In the genomic region with DNA sequence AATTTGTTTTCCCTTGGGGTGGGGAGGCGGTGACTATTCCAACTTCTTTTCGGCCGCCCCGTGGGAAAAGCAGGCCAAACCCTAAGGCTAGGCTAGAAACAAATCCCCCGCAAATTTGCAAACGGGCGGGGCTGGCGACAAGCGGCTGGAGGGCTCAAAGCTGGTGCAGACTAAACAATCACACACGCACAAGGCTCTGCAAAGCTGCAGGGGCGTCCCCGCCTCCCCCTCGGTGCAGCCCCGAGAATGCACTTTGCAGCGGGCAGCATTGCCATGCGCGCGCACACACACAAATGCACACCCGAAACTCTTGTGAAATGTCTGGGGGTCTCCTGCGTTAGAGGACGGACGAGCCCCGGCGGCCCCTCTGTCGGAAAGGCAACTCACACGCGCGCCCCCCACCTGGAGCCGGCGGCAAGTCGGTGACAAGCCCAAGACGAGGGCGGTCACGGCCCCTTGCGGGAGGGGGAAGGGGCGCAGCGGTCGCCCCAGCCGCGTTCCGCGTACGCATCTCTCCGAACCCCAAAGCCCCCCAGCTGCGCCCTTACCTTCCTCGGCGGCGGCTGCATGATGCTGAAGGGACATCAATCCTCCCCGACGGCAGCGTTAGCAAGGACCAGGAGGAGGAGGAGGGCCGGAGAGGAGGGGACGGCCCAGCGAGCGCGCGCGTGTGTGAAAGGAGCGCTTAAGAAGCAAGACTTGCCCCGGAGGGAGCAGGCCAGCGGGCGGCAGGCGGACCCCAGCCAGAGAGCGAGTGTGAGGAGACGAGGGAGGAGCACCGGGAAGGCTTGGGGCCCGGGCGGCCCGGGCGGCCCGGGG, we compare ENCODE assay signal across 8 cellular contexts. TPM values are rescaled to one million over a fixed set of nuclear protein-coding genes. Genes with fewer than 3 reads are reported as not detected.
DNase-seq lines count a peak whose midpoint lies in the region; ATAC-seq and TF ChIP-seq lines count a peak whose summit lies in the region.

No MANE protein-coding gene starts in this region.

- H3K4me3 Mint-ChIP-seq in activated B cell treated with CpG ODN at 0.5 μM for 24 hours, result peak overlapping the region; percentile 99

- POLR2A ChIA-PET in activated B cell treated with CpG ODN at 0.5 μM for 24 hours (lab: Charles Lee), result interaction anchor here (0.6 to 15.2 kb wide), 22 partner anchors 11 to 347 kb away, joined by 3 to 551 read pairs (median 4); partner anchors contain the start of gene STARD10

- H3K4me1 Mint-ChIP-seq in activated B cell treated with CpG ODN at 0.5 μM for 24 hours, result peaks cover 78% of the 10 kb centered on the region

- H3K4me3 ChIP-seq in GM08714 (ENCODE audit: low read length) (peak overlapping the region; percentile 85), H7 (ENCODE audit: insufficient read depth, low read depth, low read length) (peak overlapping the region; percentile 79)

- peak; percentile 22 for ATAC-seq in activated B cell treated with CpG ODN at 0.5 μM for 24 hours (ENCODE audit: low read depth)
- peak; percentile 49 for ATAC-seq in left lobe of liver
- ATAC-seq in GM19324 (IDR thresholded peaks at IDR 0.05; ENCODE audit: low FRiP score, unreplicated experiment), result no peak

- CTCF ChIA-PET in activated B cell treated with CpG ODN at 0.5 μM for 24 hours (lab: Charles Lee), result interaction anchor here (1.2 to 10.8 kb wide), 9 partner anchors 11 to 310 kb away, joined by 4 to 156 read pairs (median 9); no protein-coding TSS in a partner anchor

- H3K27me3 Mint-ChIP-seq in activated B cell treated with CpG ODN at 0.5 μM for 24 hours, result no peaks in the 10 kb centered on the region

- peaks cover 51% of the 10 kb centered on the region for H3K36me3 Mint-ChIP-seq in activated B cell treated with CpG ODN at 0.5 μM for 24 hours (ENCODE audit: low read depth)

- peaks cover 3% of the 10 kb centered on the region; the same call in 1 of the 2 replicates for H3K27me3 ChIP-seq in H7 (ENCODE audit: control insufficient read depth, insufficient read depth, low read length)

- peak overlapping the region; percentile 98 for H3K27ac ChIP-seq in cingulate gyrus (ENCODE audit: low read depth, low read length)

- no peaks in the 10 kb centered on the region for H3K9me3 Mint-ChIP-seq in activated B cell treated with CpG ODN at 0.5 μM for 24 hours

- H3K36me3 ChIP-seq in H7 (replicated peaks; ENCODE audit: control insufficient read depth, insufficient read depth, low read length), result no peaks in the 10 kb centered on the region; the same call in 1 of the 2 replicates

- H3K27ac Mint-ChIP-seq in activated B cell treated with CpG ODN at 0.5 μM for 24 hours, result peak overlapping the region; percentile 95

- intact Hi-C loops in activated B cell treated with CpG ODN at 0.5 μM for 24 hours (cut with micrococcal nuclease), result loop anchor here (1.0 to 2.0 kb wide), 10 partner anchors 12 to 327 kb away; partner anchors contain the start of gene ATG16L2

- DNase-seq in H7, result peak; percentile 74
- peak; percentile 64 for DNase-seq in NCI-H1092 (lab: John Stamatoyannopoulos, UW)
- peak; percentile 66 for DNase-seq in activated B cell treated with CpG ODN at 0.5 μM for 24 hours
- DNase-seq in left lobe of liver (ENCODE audit: low spot score), result no peak
- peak; percentile 61 for DNase-seq in stimulated activated CD4-positive, alpha-beta T cell treated with anti-CD3 and anti-CD28 coated beads, Interleukin-4, amount 100 ng/mL, for 1 hour

- no peak for TF ChIP-seq CTCF in activated B cell treated with CpG ODN at 0.5 μM for 24 hours (IDR thresholded peaks at IDR 0.05)

RNA-seq across cellular contexts. Expression of gene FCHSD2, which starts 0.6 kb away (rescaled TPM):
- total RNA-seq in H7 (2014; rRNA removed; shearing (Covaris generic)), result 4.6 and 5.9 TPM in 2 replicates
- total RNA-seq in activated B cell treated with CpG ODN at 0.5 μM for 24 hours (176 and 207 TPM in 2 replicates), left lobe of liver (19.2 TPM)
